ENCODE assay signal across 12 cellular contexts in the genomic region with DNA sequence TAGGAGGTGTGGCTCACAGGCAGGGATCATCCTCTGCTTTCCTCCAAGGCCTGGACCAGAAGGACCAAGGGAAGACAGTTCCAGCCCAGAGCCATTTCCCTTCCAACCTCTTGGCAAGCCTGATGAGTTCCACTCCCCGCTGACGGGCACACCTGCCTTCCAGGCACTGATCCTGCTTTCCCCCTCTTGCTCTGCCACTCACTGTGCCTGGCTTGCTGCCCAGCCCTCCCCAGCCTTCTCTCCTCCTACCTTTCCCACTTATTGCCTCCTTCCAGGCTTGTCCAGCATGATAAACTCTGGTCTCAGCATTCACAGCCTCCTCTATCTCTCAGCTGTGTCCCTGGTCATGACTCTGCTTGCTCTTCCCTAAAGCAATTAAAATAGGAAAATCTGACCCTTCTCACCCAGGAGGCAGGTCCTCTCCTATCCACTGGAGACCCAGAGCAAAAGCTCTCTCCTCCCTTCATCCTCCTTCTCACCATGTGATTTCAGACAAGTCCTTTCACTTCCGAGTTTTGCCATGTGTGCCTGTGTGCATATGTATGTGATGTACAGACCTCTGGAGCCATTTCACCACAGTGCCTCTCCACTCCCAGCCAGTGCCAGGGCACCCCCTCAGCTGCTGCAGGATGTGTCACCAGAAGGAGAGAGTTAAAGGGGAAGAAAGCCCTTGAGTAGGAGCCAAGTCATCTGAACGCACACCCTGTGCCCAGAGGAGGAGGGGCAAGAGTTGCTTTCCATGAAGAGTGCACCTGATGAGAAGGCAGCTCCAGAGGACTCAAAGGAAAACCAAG. TPM values are rescaled to one million over a fixed set of nuclear protein-coding genes. Genes with fewer than 3 reads are reported as not detected.
DNase-seq lines count a peak whose midpoint lies in the region; ATAC-seq and TF ChIP-seq lines count a peak whose summit lies in the region.
"Had no signal": no experiment of that assay in that cellular context is flagged by ENCODE, and none has a peak within 500 bp of the region (broad histone marks: within the 10 kb centered on the region; RNA-seq: fewer than 3 reads in every experiment).

No MANE protein-coding gene starts in this region.

- peaks cover 0 to 5% (median 0%) of the 10 kb centered on the region in 7 donors for H3K4me1 Mint-ChIP-seq in naive thymus-derived CD4-positive, alpha-beta T cell
- H3K4me1 Mint-ChIP-seq: activated naive CD8-positive, alpha-beta T cell treated with anti-CD3 and anti-CD28 coated beads for 36 hours; CD8-positive, alpha-beta memory T cell had no signal

- H3K4me3 ChIP-seq in HEK293 (ENCODE audit: low read depth, low read length): no peak overlapping the region
- H3K4me3 ChIP-seq in RWPE2 (ENCODE audit: severe bottlenecking): no peak overlapping the region
- H3K4me3 ChIP-seq in naive thymus-derived CD4-positive, alpha-beta T cell (ENCODE audit: low read length): no peak overlapping the region
- H3K4me3 ChIP-seq: right atrium auricular region had no signal

- H3K27me3 ChIP-seq in RWPE2 (ENCODE audit: insufficient read depth, poor library complexity, severe bottlenecking): no peaks in the 10 kb centered on the region
- H3K27me3 ChIP-seq in naive thymus-derived CD4-positive, alpha-beta T cell (ENCODE audit: control insufficient read depth in 2 of 2, insufficient read depth in 2 of 2, low read length in 2 of 2): no peaks in the 10 kb centered on the region
- H3K27me3 ChIP-seq: right atrium auricular region had no signal

- H3K36me3 Mint-ChIP-seq in naive thymus-derived CD4-positive, alpha-beta T cell: no peaks in the 10 kb centered on the region
- H3K36me3 Mint-ChIP-seq: activated naive CD8-positive, alpha-beta T cell treated with anti-CD3 and anti-CD28 coated beads for 36 hours; CD8-positive, alpha-beta memory T cell had no signal

- H3K9me3 ChIP-seq in HEK293 (ENCODE audit: control insufficient read depth, insufficient read depth, low read depth, low read length) (no peaks in the 10 kb centered on the region), RWPE2 (ENCODE audit: severe bottlenecking) (no peaks in the 10 kb centered on the region)
- no peaks in the 10 kb centered on the region for H3K9me3 ChIP-seq in naive thymus-derived CD4-positive, alpha-beta T cell (ENCODE audit: control insufficient read depth in 2 of 3, low read length in 3 of 3)
- H3K9me3 ChIP-seq: right atrium auricular region had no signal

- no peaks in the 10 kb centered on the region for H3K4me1 ChIP-seq in HEK293 (ENCODE audit: control insufficient read depth, insufficient read depth, low read length)
- H3K4me1 ChIP-seq in RWPE2 (ENCODE audit: insufficient read depth, poor library complexity, severe bottlenecking): peaks cover 22% of the 10 kb centered on the region
- no peaks in the 10 kb centered on the region for H3K4me1 ChIP-seq in naive thymus-derived CD4-positive, alpha-beta T cell (ENCODE audit: control insufficient read depth in 2 of 2, insufficient read depth in 2 of 2, low read length in 2 of 2)
- H3K4me1 ChIP-seq: right atrium auricular region had no signal

- ATAC-seq in RWPE2 (ENCODE audit: low read depth) (peak; percentile 44), HG02588 (IDR thresholded peaks at IDR 0.05; ENCODE audit: unreplicated experiment) (no peak), GM18517 (IDR thresholded peaks at IDR 0.05; ENCODE audit: unreplicated experiment) (no peak)
- peak; percentile 71 for ATAC-seq in naive thymus-derived CD4-positive, alpha-beta T cell
- no peak for ATAC-seq in stimulated activated naive CD8-positive, alpha-beta T cell treated with anti-CD3 and anti-CD28 coated beads, Interleukin-15, Interleukin-2, amounts not matched to agents 100 U/mL and 50 U/mL, for 24 hours
- ATAC-seq: HCT116 had no signal

- H3K9me3 Mint-ChIP-seq in naive thymus-derived CD4-positive, alpha-beta T cell: peaks cover 0 to 5% (median 0%) of the 10 kb centered on the region in 11 donors
- H3K9me3 Mint-ChIP-seq: activated naive CD8-positive, alpha-beta T cell treated with anti-CD3 and anti-CD28 coated beads for 36 hours; CD8-positive, alpha-beta memory T cell had no signal

- POLR2A ChIA-PET in HEK293 (lab: Yijun Ruan, JAX): interaction anchor here (0.5 to 1.1 kb wide), 3 partner anchors 8 to 592 kb away, joined by 4 to 6 read pairs (median 5); no protein-coding TSS in a partner anchor
- POLR2A ChIA-PET in naive thymus-derived CD4-positive, alpha-beta T cell (lab: Charles Lee): no interaction called here

- intact Hi-C loops in naive thymus-derived CD4-positive, alpha-beta T cell (cut with micrococcal nuclease): no loop called here

- H3K27me3 Mint-ChIP-seq in naive thymus-derived CD4-positive, alpha-beta T cell: peaks cover 0 to 17% (median 8%) of the 10 kb centered on the region in 5 donors

- DNase-seq in NCI-H1092 (lab: John Stamatoyannopoulos, UW) (peak; percentile 40), RWPE2 (ENCODE audit: low spot score) (no peak), T-helper 9 cell (no peak)
- DNase-seq in naive thymus-derived CD4-positive, alpha-beta T cell: no peak
- DNase-seq in stimulated activated naive CD8-positive, alpha-beta T cell treated with anti-CD3 and anti-CD28 coated beads, Interleukin-15, Interleukin-2, amounts not matched to agents 100 U/mL and 50 U/mL, for 24 hours: no peak
- DNase-seq: activated naive CD8-positive, alpha-beta T cell treated with anti-CD3 and anti-CD28 coated beads for 36 hours; CD8-positive, alpha-beta memory T cell had no signal

- CTCF ChIA-PET in HEK293 (lab: Yijun Ruan, JAX): interaction anchor here (1.2 to 2.1 kb wide), 3 partner anchors 13 to 110 kb away, joined by 3 to 9 read pairs (median 9); no protein-coding TSS in a partner anchor
- CTCF ChIA-PET in naive thymus-derived CD4-positive, alpha-beta T cell (lab: Charles Lee): interaction anchor here (0.7 kb wide), 1 partner anchor 741 kb away, joined by 3 read pairs; no protein-coding TSS in a partner anchor

- no peak overlapping the region for H3K27ac ChIP-seq in HEK293 (ENCODE audit: extremely low read depth, low read depth, low read length)
- peak overlapping the region; percentile 62 for H3K27ac ChIP-seq in RWPE2 (ENCODE audit: poor library complexity, severe bottlenecking)
- no peak overlapping the region for H3K27ac ChIP-seq in naive thymus-derived CD4-positive, alpha-beta T cell (ENCODE audit: low read depth, low read length)
- H3K27ac ChIP-seq: right atrium auricular region had no signal

- H3K36me3 ChIP-seq in HEK293 (ENCODE audit: control insufficient read depth in 2 of 2, insufficient read depth in 1 of 2, low read length in 2 of 2) (peaks cover 0 to 5% of the 10 kb centered on the region in 2 experiments; a peak in 1 of 3 replicates), RWPE2 (ENCODE audit: low read depth) (no peaks in the 10 kb centered on the region)
- H3K36me3 ChIP-seq in naive thymus-derived CD4-positive, alpha-beta T cell (ENCODE audit: control insufficient read depth in 2 of 3, insufficient read depth in 3 of 3, low read length in 3 of 3): no peaks in the 10 kb centered on the region
- H3K36me3 ChIP-seq: right atrium auricular region had no signal

- H3K27ac Mint-ChIP-seq in naive thymus-derived CD4-positive, alpha-beta T cell: no peak overlapping the region
- H3K27ac Mint-ChIP-seq: activated naive CD8-positive, alpha-beta T cell treated with anti-CD3 and anti-CD28 coated beads for 36 hours had no signal

- TF ChIP-seq CTCF in HEK293 (tag by site-specific recombination; IDR thresholded peaks at IDR 0.05): no peak
- TF ChIP-seq CTCF in RWPE2 (IDR thresholded peaks at IDR 0.05; ENCODE audit: poor library complexity, severe bottlenecking): no peak

- H3K4me3 Mint-ChIP-seq in naive thymus-derived CD4-positive, alpha-beta T cell: no peak overlapping the region
- H3K4me3 Mint-ChIP-seq: activated naive CD8-positive, alpha-beta T cell treated with anti-CD3 and anti-CD28 coated beads for 36 hours; CD8-positive, alpha-beta memory T cell had no signal

TF ChIP-seq in HEK293, 187 proteins besides CTCF, POLR2A, EP300 and RAD21 (continues in another document):
- TF ChIP-seq EGR2 (tag by site-specific recombination; IDR thresholded peaks at IDR 0.05; ENCODE audit: low read depth): peak; percentile 39; the same call in 1 of the 2 replicates
- peak; percentile 45 for TF ChIP-seq ZIC2 (tag by site-specific recombination; IDR thresholded peaks at IDR 0.05)
- no peak for TF ChIP-seq ZNF473 (tag by site-specific recombination; IDR thresholded peaks at IDR 0.05)
- TF ChIP-seq, protein P1, sequence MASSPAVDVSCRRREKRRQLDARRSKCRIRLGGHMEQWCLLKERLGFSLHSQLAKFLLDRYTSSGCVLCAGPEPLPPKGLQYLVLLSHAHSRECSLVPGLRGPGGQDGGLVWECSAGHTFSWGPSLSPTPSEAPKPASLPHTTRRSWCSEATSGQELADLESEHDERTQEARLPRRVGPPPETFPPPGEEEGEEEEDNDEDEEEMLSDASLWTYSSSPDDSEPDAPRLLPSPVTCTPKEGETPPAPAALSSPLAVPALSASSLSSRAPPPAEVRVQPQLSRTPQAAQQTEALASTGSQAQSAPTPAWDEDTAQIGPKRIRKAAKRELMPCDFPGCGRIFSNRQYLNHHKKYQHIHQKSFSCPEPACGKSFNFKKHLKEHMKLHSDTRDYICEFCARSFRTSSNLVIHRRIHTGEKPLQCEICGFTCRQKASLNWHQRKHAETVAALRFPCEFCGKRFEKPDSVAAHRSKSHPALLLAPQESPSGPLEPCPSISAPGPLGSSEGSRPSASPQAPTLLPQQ (tag by site-specific recombination; IDR thresholded peaks at IDR 0.05): no peak
- no peak for TF ChIP-seq ZNF529 (tag by site-specific recombination; IDR thresholded peaks at IDR 0.05; ENCODE audit: insufficient replicate concordance)
- TF ChIP-seq ZNF23 (tag by site-specific recombination; IDR thresholded peaks at IDR 0.05; ENCODE audit: borderline replicate concordance): no peak
- TF ChIP-seq RBAK (tag by site-specific recombination; IDR thresholded peaks at IDR 0.05): no peak
- no peak for TF ChIP-seq ZNF830 (tag by site-specific recombination; IDR thresholded peaks at IDR 0.05; ENCODE audit: low read depth)
- peak; percentile 49 for TF ChIP-seq ZBTB17 (tag by site-specific recombination; IDR thresholded peaks at IDR 0.05)
- TF ChIP-seq ZNF341 (tag by site-specific recombination; IDR thresholded peaks at IDR 0.05; ENCODE audit: low read depth): no peak
- TF ChIP-seq ZNF266 (tag by site-specific recombination; IDR thresholded peaks at IDR 0.05; ENCODE audit: low read depth): no peak

RNA-seq across cellular contexts. Expression of gene TMEM170A, which starts 13.4 kb away (rescaled TPM):
- total RNA-seq in naive thymus-derived CD4-positive, alpha-beta T cell: 10 to 100 TPM; 31.0 to 50.9 (median 46.6) TPM
- polyA plus RNA-seq in naive thymus-derived CD4-positive, alpha-beta T cell: 10 to 100 TPM; 33.4 to 34.7 TPM

RNA-seq across cellular contexts. Expression of gene CHST6, which starts 17.4 kb away (rescaled TPM):
- total RNA-seq in naive thymus-derived CD4-positive, alpha-beta T cell: under 1 TPM in 3 of 5 experiments, not detected in 2; 0.05 to 0.14 (median 0.11) TPM
- not detected for polyA plus RNA-seq in naive thymus-derived CD4-positive, alpha-beta T cell
- polyA plus RNA-seq: CD8-positive, alpha-beta memory T cell had no signal

RNA-seq across cellular contexts. Expression of gene CFDP1, which starts 44.6 kb away (rescaled TPM):
- 10 to 100 TPM; 34.9 to 41.4 (median 39.4) TPM for total RNA-seq in naive thymus-derived CD4-positive, alpha-beta T cell
- polyA plus RNA-seq in naive thymus-derived CD4-positive, alpha-beta T cell: 10 to 100 TPM; 36.6 to 42.1 TPM

RNA-seq across cellular contexts. Expression of gene CHST5, which starts 58.0 kb away (rescaled TPM):
- total RNA-seq in naive thymus-derived CD4-positive, alpha-beta T cell: not detected
- polyA plus RNA-seq in naive thymus-derived CD4-positive, alpha-beta T cell: not detected
- total RNA-seq: activated naive CD8-positive, alpha-beta T cell treated with anti-CD3 and anti-CD28 coated beads for 36 hours; CD8-positive, alpha-beta memory T cell had no signal
- polyA plus RNA-seq: CD8-positive, alpha-beta memory T cell had no signal

Comparison
In these comparisons a context has a peak if more than half of its experiments do, and no peak if none do; other contexts are left out.
1. ATAC-seq: peak in RWPE2 (single experiment) and naive thymus-derived CD4-positive, alpha-beta T cell (single experiment); none in stimulated activated naive CD8-positive, alpha-beta T cell treated with anti-CD3 and anti-CD28 coated beads, Interleukin-15, Interleukin-2, amounts not matched to agents 100 U/mL and 50 U/mL, for 24 hours (single experiment), HG02588 (single experiment) and GM18517 (single experiment).